In genomic region chr19:38318595-38319142, GRCh38 we compare ENCODE assay signal across 11 cellular contexts. TPM values are rescaled to one million over a fixed set of nuclear protein-coding genes. Genes with fewer than 3 reads are reported as not detected.
DNase-seq lines count a peak whose midpoint lies in the region; ATAC-seq and TF ChIP-seq lines count a peak whose summit lies in the region.
"Had no signal": no experiment of that assay in that cellular context is flagged by ENCODE, and none has a peak within 500 bp of the region (broad histone marks: within the 10 kb centered on the region; RNA-seq: fewer than 3 reads in every experiment).

No MANE protein-coding gene starts in this region.

- H3K4me1 Mint-ChIP-seq in activated T-cell treated with anti-CD3 and anti-CD28 coated beads, Interleukin-2, amount 50 U/mL, for 4 hours (ENCODE audit: low read depth), result peaks cover 51% of the 10 kb centered on the region
- H3K4me1 Mint-ChIP-seq in activated naive CD8-positive, alpha-beta T cell treated with anti-CD3 and anti-CD28 coated beads, Interleukin-2, amount 10 ng/mL, durations not matched to agents 7 days and 5 days, result peaks cover 46% of the 10 kb centered on the region

- ATAC-seq in activated T-cell treated with anti-CD3 and anti-CD28 coated beads, Interleukin-2, amount 50 U/mL, for 4 hours, result no peak
- no peak for ATAC-seq in activated naive CD8-positive, alpha-beta T cell treated with anti-CD3 and anti-CD28 coated beads, Interleukin-2, amount 10 ng/mL, durations not matched to agents 7 days and 5 days (ENCODE audit: low read depth)
- ATAC-seq in GM21367 (IDR thresholded peaks at IDR 0.05; ENCODE audit: unreplicated experiment), result no peak

- intact Hi-C loops in tibial artery (cut with DNase I; ENCODE audit: low total_unique reads), result loop anchor here (10.0 kb wide), 1 partner anchor 54 kb away; the partner anchor contains the start of gene SPINT2

- no peak overlapping the region; the same call in 1 of the 2 replicates for H3K9ac ChIP-seq in iPS-20b (ENCODE audit: low read depth, low read length)

- DNase-seq in activated T-cell treated with anti-CD3 and anti-CD28 coated beads, Interleukin-2, amount 50 U/mL, for 4 hours, result no peak
- DNase-seq in activated T-cell treated with anti-CD3 and anti-CD28 coated beads, Interleukin-2, amount 50 U/mL, for 1 hour, result no peak
- DNase-seq in activated naive CD8-positive, alpha-beta T cell treated with anti-CD3 and anti-CD28 coated beads, Interleukin-2, amount 10 ng/mL, durations not matched to agents 7 days and 5 days, result no peak
- DNase-seq in tibial artery (no peak), occipital lobe (lab: John Stamatoyannopoulos, UW) (no peak), midbrain (lab: John Stamatoyannopoulos, UW) (no peak)
- DNase-seq: glutamatergic neuron, NCI-H2227 treated with DMSO at 0.1 percent for 48 hours, posterior cingulate gyrus had no signal

- no peak for TF ChIP-seq CTCF in tibial artery (IDR thresholded peaks at IDR 0.05)

- no peak overlapping the region for H3K27ac ChIP-seq in iPS-20b (ENCODE audit: low read length)
- peak overlapping the region; percentile 81 to 84 for H3K27ac ChIP-seq in tibial artery

- H3K27me3 Mint-ChIP-seq in activated T-cell treated with anti-CD3 and anti-CD28 coated beads, Interleukin-2, amount 50 U/mL, for 4 hours (ENCODE audit: low read depth), result no peaks in the 10 kb centered on the region
- H3K27me3 Mint-ChIP-seq in activated naive CD8-positive, alpha-beta T cell treated with anti-CD3 and anti-CD28 coated beads, Interleukin-2, amount 10 ng/mL, durations not matched to agents 7 days and 5 days, result no peaks in the 10 kb centered on the region

- peaks cover 53% of the 10 kb centered on the region for H3K27me3 ChIP-seq in iPS-20b (ENCODE audit: insufficient read depth, low read length)
- H3K27me3 ChIP-seq in tibial artery, result no peaks in the 10 kb centered on the region

- H3K9me3 Mint-ChIP-seq in activated T-cell treated with anti-CD3 and anti-CD28 coated beads, Interleukin-2, amount 50 U/mL, for 4 hours, result no peaks in the 10 kb centered on the region
- no peaks in the 10 kb centered on the region for H3K9me3 Mint-ChIP-seq in activated naive CD8-positive, alpha-beta T cell treated with anti-CD3 and anti-CD28 coated beads, Interleukin-2, amount 10 ng/mL, durations not matched to agents 7 days and 5 days

- no peaks in the 10 kb centered on the region for H3K9me3 ChIP-seq in iPS-20b (ENCODE audit: insufficient read depth, low read depth, low read length)
- no peaks in the 10 kb centered on the region for H3K9me3 ChIP-seq in tibial artery

- H3K27ac Mint-ChIP-seq in activated naive CD8-positive, alpha-beta T cell treated with anti-CD3 and anti-CD28 coated beads, Interleukin-2, amount 10 ng/mL, durations not matched to agents 7 days and 5 days, result peak overlapping the region; percentile 63

- H3K4me3 Mint-ChIP-seq in activated T-cell treated with anti-CD3 and anti-CD28 coated beads, Interleukin-2, amount 50 U/mL, for 4 hours, result peak overlapping the region; percentile 83
- peak overlapping the region; percentile 88 for H3K4me3 Mint-ChIP-seq in activated naive CD8-positive, alpha-beta T cell treated with anti-CD3 and anti-CD28 coated beads, Interleukin-2, amount 10 ng/mL, durations not matched to agents 7 days and 5 days

- H3K4me1 ChIP-seq in iPS-20b (ENCODE audit: insufficient read depth, low read length), result peaks cover 3% of the 10 kb centered on the region; the same call in 1 of the 2 replicates
- H3K4me1 ChIP-seq in tibial artery, result peaks cover 7 to 44% (median 27%) of the 10 kb centered on the region in 4 donors

- H3K4me3 ChIP-seq in iPS-20b (ENCODE audit: low read length) (peak overlapping the region; percentile 73; the same call in 1 of the 2 replicates), tibial artery (peak overlapping the region in 1 of 2 donors; percentile 67)

- peaks cover 3% of the 10 kb centered on the region for H3K36me3 Mint-ChIP-seq in activated T-cell treated with anti-CD3 and anti-CD28 coated beads, Interleukin-2, amount 50 U/mL, for 4 hours (ENCODE audit: insufficient read depth)
- peaks cover 3% of the 10 kb centered on the region for H3K36me3 Mint-ChIP-seq in activated naive CD8-positive, alpha-beta T cell treated with anti-CD3 and anti-CD28 coated beads, Interleukin-2, amount 10 ng/mL, durations not matched to agents 7 days and 5 days

- H3K36me3 ChIP-seq in iPS-20b (ENCODE audit: insufficient read depth, low read depth, low read length) (no peaks in the 10 kb centered on the region), tibial artery (no peaks in the 10 kb centered on the region)

- POLR2A ChIA-PET in activated naive CD8-positive, alpha-beta T cell treated with anti-CD3 and anti-CD28 coated beads, Interleukin-2, amount 10 ng/mL, durations not matched to agents 7 days and 5 days (lab: Charles Lee), result interaction anchor here (0.5 to 2.2 kb wide), 2 partner anchors 48 to 53 kb away, joined by 3 to 6 read pairs; no protein-coding TSS in a partner anchor

RNA-seq across cellular contexts. Expression of gene KCNK6, which starts 1.0 kb away (rescaled TPM):
- 10 to 100 TPM in 1 of 3 donors, 1 to 10 TPM in 2; 9.2 to 10.9 (median 9.8) TPM for total RNA-seq in activated T-cell treated with anti-CD3 and anti-CD28 coated beads, Interleukin-2, amount 50 U/mL, for 4 hours
- 10 to 100 TPM; 12.9 to 13.3 TPM for total RNA-seq in activated naive CD8-positive, alpha-beta T cell treated with anti-CD3 and anti-CD28 coated beads, Interleukin-2, amount 10 ng/mL, durations not matched to agents 7 days and 5 days
- total RNA-seq in occipital lobe, result 0.31 TPM

RNA-seq across cellular contexts. Expression of gene YIF1B, which starts 2.9 kb away (rescaled TPM):
- total RNA-seq in activated T-cell treated with anti-CD3 and anti-CD28 coated beads, Interleukin-2, amount 50 U/mL, for 4 hours, result 10 to 100 TPM; 48.0 to 60.1 (median 50.4) TPM
- total RNA-seq in activated naive CD8-positive, alpha-beta T cell treated with anti-CD3 and anti-CD28 coated beads, Interleukin-2, amount 10 ng/mL, durations not matched to agents 7 days and 5 days, result 10 to 100 TPM; 59.9 to 65.5 TPM
- 41.8 TPM for total RNA-seq in occipital lobe

RNA-seq across cellular contexts. Expression of gene C19orf33, which starts 14.6 kb away (rescaled TPM):
- not detected for total RNA-seq in activated T-cell treated with anti-CD3 and anti-CD28 coated beads, Interleukin-2, amount 50 U/mL, for 4 hours
- not detected for total RNA-seq in activated naive CD8-positive, alpha-beta T cell treated with anti-CD3 and anti-CD28 coated beads, Interleukin-2, amount 10 ng/mL, durations not matched to agents 7 days and 5 days
- total RNA-seq in occipital lobe, result not detected

RNA-seq across cellular contexts. Expression of gene CATSPERG, which starts 17.0 kb away (rescaled TPM):
- 1 to 10 TPM; 2.4 to 3.1 (median 3.0) TPM for total RNA-seq in activated T-cell treated with anti-CD3 and anti-CD28 coated beads, Interleukin-2, amount 50 U/mL, for 4 hours
- total RNA-seq in activated naive CD8-positive, alpha-beta T cell treated with anti-CD3 and anti-CD28 coated beads, Interleukin-2, amount 10 ng/mL, durations not matched to agents 7 days and 5 days, result 10 to 100 TPM; 11.9 to 12.4 TPM
- total RNA-seq in occipital lobe, result 10.5 TPM

RNA-seq across cellular contexts. Expression of gene SPINT2, which starts 54.3 kb away (rescaled TPM):
- total RNA-seq in activated T-cell treated with anti-CD3 and anti-CD28 coated beads, Interleukin-2, amount 50 U/mL, for 4 hours, result 10 to 100 TPM; 15.6 to 27.5 (median 20.6) TPM
- total RNA-seq in activated naive CD8-positive, alpha-beta T cell treated with anti-CD3 and anti-CD28 coated beads, Interleukin-2, amount 10 ng/mL, durations not matched to agents 7 days and 5 days, result 10 to 100 TPM; 50.3 to 60.9 TPM
- total RNA-seq in occipital lobe, result 73.9 TPM
